11 cellular contexts compared by ENCODE assay signal in genomic region chr4:122814426-122814825, GRCh38. TPM values are rescaled to one million over a fixed set of nuclear protein-coding genes. Genes with fewer than 3 reads are reported as not detected.
DNase-seq lines count a peak whose midpoint lies in the region; ATAC-seq and TF ChIP-seq lines count a peak whose summit lies in the region.
"Had no signal": no experiment of that assay in that cellular context is flagged by ENCODE, and none has a peak within 500 bp of the region (broad histone marks: within the 10 kb centered on the region; RNA-seq: fewer than 3 reads in every experiment).

No MANE protein-coding gene starts in this region.

- ATAC-seq in GM19351 (IDR thresholded peaks at IDR 0.05; ENCODE audit: unreplicated experiment) (peak; percentile 100), HG02759 (IDR thresholded peaks at IDR 0.05; ENCODE audit: unreplicated experiment) (peak; percentile 100), HG03442 (IDR thresholded peaks at IDR 0.05; ENCODE audit: unreplicated experiment) (peak; percentile 100)
- ATAC-seq: HCT116 had no signal

- CTCF ChIA-PET in PC-9 (lab: Charles Lee), result no interaction called here

- H3K27ac ChIP-seq in PC-9 (no peak overlapping the region), ascending aorta (no peak overlapping the region)

- H3K4me3 ChIP-seq in PC-9 (no peak overlapping the region), ascending aorta (no peak overlapping the region)

- BruUV-seq in PC-9 (replicated peaks; lab: Mats Ljungman, UMichigan), result no TSS peak

- in situ Hi-C loops in GM13977 (cut with MboI; ENCODE audit: low pct_unique_long_range_greater_than_20kb, low sequenced_read_pairs, unreplicated experiment), result no loop called here

- H3K27me3 ChIP-seq in PC-9 (ENCODE audit: insufficient read depth, low read depth) (no peaks in the 10 kb centered on the region), ascending aorta (no peaks in the 10 kb centered on the region)
- H3K27me3 ChIP-seq: BE2C had no signal

- H3K9me2 ChIP-seq in PC-9 (ENCODE audit: insufficient read depth), result no peaks in the 10 kb centered on the region

- no peaks in the 10 kb centered on the region for H3F3A ChIP-seq in PC-9 (ENCODE audit: insufficient read depth, low read depth)

- no peak overlapping the region for H2AFZ ChIP-seq in PC-9

- no peaks in the 10 kb centered on the region for H3K79me2 ChIP-seq in PC-9 (ENCODE audit: low read depth)

- intact Hi-C loops in PC-9 (cut with micrococcal nuclease; ENCODE audit: unreplicated experiment), result no loop called here
- intact Hi-C loops in ascending aorta (cut with DNase I), result no loop called here

- POLR2A ChIA-PET in PC-9 (lab: Charles Lee; ENCODE audit: unreplicated experiment), result no interaction called here

- DNase-seq in GM13977 (ENCODE audit: low spot score), result peak; percentile 47
- DNase-seq in foreskin melanocyte, result no peak
- DNase-seq in PC-9, result no peak
- DNase-seq in NCI-H510A treated with DMSO at 0.1 percent for 48 hours (lab: John Stamatoyannopoulos, UW), result no peak
- DNase-seq in ascending aorta (ENCODE audit: low spot score in 2 of 2), result no peak
- DNase-seq: BE2C, MV-4-11 had no signal

- no peak overlapping the region for H3K4me2 ChIP-seq in PC-9

- H3K9me3 ChIP-seq in PC-9 (ENCODE audit: insufficient read depth, low read depth), result no peaks in the 10 kb centered on the region; the same call in 1 of the 2 replicates
- H3K9me3 ChIP-seq in ascending aorta, result no peaks in the 10 kb centered on the region
- H3K9me3 ChIP-seq: BE2C had no signal

- TF ChIP-seq CTCF in GM13977 (IDR thresholded peaks at IDR 0.05; ENCODE audit: extremely low read depth, insufficient read depth, missing control alignments), result no peak
- no peak for TF ChIP-seq CTCF in PC-9 (conservative IDR thresholded peaks at IDR 0.05)
- TF ChIP-seq CTCF in ascending aorta (IDR thresholded peaks at IDR 0.05), result no peak

- H4K20me1 ChIP-seq in PC-9 (ENCODE audit: insufficient read depth), result no peaks in the 10 kb centered on the region

- no peaks in the 10 kb centered on the region for H3K4me1 ChIP-seq in PC-9 (replicated peaks; ENCODE audit: insufficient read depth)
- no peaks in the 10 kb centered on the region for H3K4me1 ChIP-seq in ascending aorta
- H3K4me1 ChIP-seq: BE2C had no signal

- H3K36me3 ChIP-seq in PC-9 (ENCODE audit: low read depth) (no peaks in the 10 kb centered on the region), ascending aorta (no peaks in the 10 kb centered on the region)
- H3K36me3 ChIP-seq: BE2C had no signal

RNA-seq across cellular contexts. Expression of gene FGF2, which starts 12.2 kb away (rescaled TPM):
- 1.4 and 2.1 TPM in 2 replicates for total RNA-seq in PC-9 (2021)
- total RNA-seq in ascending aorta, result 20.8 TPM
